8 cellular contexts compared by ENCODE assay signal in genomic region chr1:206469933-206470691, GRCh38. TPM values are rescaled to one million over a fixed set of nuclear protein-coding genes. Genes with fewer than 3 reads are reported as not detected.
DNase-seq lines count a peak whose midpoint lies in the region; ATAC-seq, FAIRE-seq and TF ChIP-seq lines count a peak whose summit lies in the region.

TSS of gene IKBKE (plus strand) at chr1:206470476. CDS start at chr1:206473228, 2,752 bp downstream.

- H2AFZ ChIP-seq in fibroblast of lung (ENCODE audit: low read length) = peak within 1 kb of the TSS; percentile 49

- peak within 1 kb of the TSS; percentile 21 for H3K27ac ChIP-seq in fibroblast of lung (ENCODE audit: insufficient read depth, low read length)
- peak within 1 kb of the TSS; percentile 78 for H3K27ac ChIP-seq in naive thymus-derived CD4-positive, alpha-beta T cell (ENCODE audit: low read depth, low read length)

- H4K20me1 ChIP-seq in fibroblast of lung (ENCODE audit: control insufficient read depth, extremely low read depth, insufficient read depth, low read length) = no peaks in the 10 kb centered on the region

- H3K9me3 Mint-ChIP-seq in activated T-cell treated with anti-CD3 and anti-CD28 coated beads, Interleukin-2, amount 50 U/mL, for 24 hours = no peaks in the 10 kb centered on the region
- peaks cover 0 to 4% (median 0%) of the 10 kb centered on the region in 11 donors for H3K9me3 Mint-ChIP-seq in naive thymus-derived CD4-positive, alpha-beta T cell

- peaks cover 23% of the 10 kb centered on the region for H3K4me1 ChIP-seq in fibroblast of lung (ENCODE audit: control insufficient read depth, extremely low read depth, insufficient read depth, low read length)
- H3K4me1 ChIP-seq in naive thymus-derived CD4-positive, alpha-beta T cell (ENCODE audit: control insufficient read depth in 2 of 2, insufficient read depth in 2 of 2, low read length in 2 of 2) = peaks cover 64 to 66% of the 10 kb centered on the region in 2 donors

- H3K9me3 ChIP-seq in fibroblast of lung (ENCODE audit: control insufficient read depth, insufficient read depth, low read depth, low read length) = no peaks in the 10 kb centered on the region
- no peaks in the 10 kb centered on the region for H3K9me3 ChIP-seq in naive thymus-derived CD4-positive, alpha-beta T cell (ENCODE audit: control insufficient read depth in 2 of 3, low read length in 3 of 3)

- H3K36me3 ChIP-seq in fibroblast of lung (ENCODE audit: control insufficient read depth, insufficient read depth, low read length) = peaks cover 8% of the 10 kb centered on the region
- peaks cover 0 to 31% (median 7%) of the 10 kb centered on the region in 3 experiments for H3K36me3 ChIP-seq in naive thymus-derived CD4-positive, alpha-beta T cell (ENCODE audit: control insufficient read depth in 2 of 3, insufficient read depth in 3 of 3, low read length in 3 of 3)

- H3K27me3 Mint-ChIP-seq in activated T-cell treated with anti-CD3 and anti-CD28 coated beads, Interleukin-2, amount 50 U/mL, for 24 hours = no peaks in the 10 kb centered on the region
- no peaks in the 10 kb centered on the region for H3K27me3 Mint-ChIP-seq in naive thymus-derived CD4-positive, alpha-beta T cell

- peak within 1 kb of the TSS; percentile 88 for H3K4me3 Mint-ChIP-seq in activated T-cell treated with anti-CD3 and anti-CD28 coated beads, Interleukin-2, amount 50 U/mL, for 24 hours
- H3K4me3 Mint-ChIP-seq in naive thymus-derived CD4-positive, alpha-beta T cell = peak within 1 kb of the TSS; percentile 88 to 95 (median 93)

- intact Hi-C loops in naive thymus-derived CD4-positive, alpha-beta T cell (cut with micrococcal nuclease) = loop anchor here (1.0 to 5.0 kb wide), 5 partner anchors 8 to 583 kb away; partner anchors contain the start of genes MAPKAPK2 (in 1 of the 2), PFKFB2 (in 1 of the 2) and RASSF5 (in 1 of the 2)

- peaks cover 34% of the 10 kb centered on the region for H3K36me3 Mint-ChIP-seq in activated T-cell treated with anti-CD3 and anti-CD28 coated beads, Interleukin-2, amount 50 U/mL, for 24 hours (ENCODE audit: low read depth)
- H3K36me3 Mint-ChIP-seq in naive thymus-derived CD4-positive, alpha-beta T cell = peaks cover 3 to 34% (median 6%) of the 10 kb centered on the region in 5 donors

- H3K4me1 Mint-ChIP-seq in activated T-cell treated with anti-CD3 and anti-CD28 coated beads, Interleukin-2, amount 50 U/mL, for 24 hours (ENCODE audit: low read depth) = peaks cover 91% of the 10 kb centered on the region
- H3K4me1 Mint-ChIP-seq in naive thymus-derived CD4-positive, alpha-beta T cell = peaks cover 55 to 86% (median 78%) of the 10 kb centered on the region in 7 donors

- peak; percentile 84 for DNase-seq in AG08396 (ENCODE audit: low spot score)
- DNase-seq in NOMO-1 (lab: John Stamatoyannopoulos, UW; ENCODE audit: unreplicated experiment in 2 of 2) = peak; percentile 74 to 94
- peak; percentile 70 for DNase-seq in activated T-cell treated with anti-CD3 and anti-CD28 coated beads, Interleukin-2, amount 50 U/mL, for 24 hours
- DNase-seq in fibroblast of lung (ENCODE audit: low read depth in 2 of 2) = peak; percentile 72 to 79
- peak in 8 of 9 donors; percentile 37 to 58 (median 44) for DNase-seq in naive thymus-derived CD4-positive, alpha-beta T cell
- peak; percentile 85 for DNase-seq in urothelium cell line (ENCODE audit: low spot score)

- peak within 1 kb of the TSS; percentile 77 to 93 (median 84) for H3K4me3 ChIP-seq in fibroblast of lung (replicated peaks in 1 of 4; ENCODE audit: control extremely low read depth in 1 of 4, insufficient read depth in 1 of 4, low read depth in 3 of 4, low read length in 4 of 4)
- peak within 1 kb of the TSS; percentile 98 for H3K4me3 ChIP-seq in naive thymus-derived CD4-positive, alpha-beta T cell (ENCODE audit: low read length)

- POLR2A ChIA-PET in naive thymus-derived CD4-positive, alpha-beta T cell (lab: Charles Lee) = interaction anchor here (0.6 to 2.7 kb wide), 16 partner anchors 8 to 452 kb away, joined by 3 to 10 read pairs (median 4); partner anchors contain the start of genes EIF2D and RASSF5

- peak within 1 kb of the TSS; percentile 77 for H3K4me2 ChIP-seq in fibroblast of lung (ENCODE audit: extremely low read depth, insufficient read depth, low read length)

- no peaks in the 10 kb centered on the region for H3K27me3 ChIP-seq in fibroblast of lung (ENCODE audit: control insufficient read depth, insufficient read depth, low read length)
- H3K27me3 ChIP-seq in naive thymus-derived CD4-positive, alpha-beta T cell (ENCODE audit: control insufficient read depth in 2 of 2, insufficient read depth in 2 of 2, low read length in 2 of 2) = no peaks in the 10 kb centered on the region

- peak; percentile 29 to 49 for TF ChIP-seq CTCF in fibroblast of lung (conservative IDR thresholded peaks at IDR 0.05 in 1 of 2, IDR thresholded peaks at IDR 0.05 in 1 of 2; ENCODE audit: low read depth in 1 of 2, low read length in 2 of 2)

- ATAC-seq in GM18502 (IDR thresholded peaks at IDR 0.05; ENCODE audit: poor library complexity, unreplicated experiment) (peak; percentile 61), HG02973 (IDR thresholded peaks at IDR 0.05; ENCODE audit: unreplicated experiment) (peak; percentile 35)
- ATAC-seq in naive thymus-derived CD4-positive, alpha-beta T cell = peak; percentile 74

- no peaks in the 10 kb centered on the region for H3K79me2 ChIP-seq in fibroblast of lung (ENCODE audit: control insufficient read depth, insufficient read depth, low read length)

- CTCF ChIA-PET in naive thymus-derived CD4-positive, alpha-beta T cell (lab: Charles Lee) = interaction anchor here (0.6 to 3.2 kb wide), 19 partner anchors 8 to 535 kb away, joined by 3 to 30 read pairs (median 4); partner anchors contain the start of gene RASSF5

- H3K27ac Mint-ChIP-seq in activated T-cell treated with anti-CD3 and anti-CD28 coated beads, Interleukin-2, amount 50 U/mL, for 24 hours = peak within 1 kb of the TSS; percentile 91
- peak within 1 kb of the TSS; percentile 75 to 97 (median 86) for H3K27ac Mint-ChIP-seq in naive thymus-derived CD4-positive, alpha-beta T cell

- FAIRE-seq in urothelium cell line (lab: Jason Lieb, UNC) = no peak

- H3K9ac ChIP-seq in fibroblast of lung (ENCODE audit: insufficient read depth, low read length) = peak within 1 kb of the TSS; percentile 76

RNA-seq across cellular contexts. Expression of gene IKBKE, which starts in this region (rescaled TPM):
- total RNA-seq in fibroblast of lung = 9.6 and 10.0 TPM in 2 replicates
- polyA plus RNA-seq in fibroblast of lung = 12.4 and 13.1 TPM in 2 replicates
- 14.2 and 16.1 TPM in 2 replicates for polyA plus RNA-seq in fibroblast of lung (2012)
- 12.0 and 30.6 TPM in 2 replicates for polyA minus RNA-seq in fibroblast of lung (ENCODE audit: low replicate concordance)
- 100 to 1,000 TPM in 1 of 5 experiments, 10 to 100 TPM in 4; 50.1 to 177 (median 79.1) TPM for total RNA-seq in naive thymus-derived CD4-positive, alpha-beta T cell
- polyA plus RNA-seq in naive thymus-derived CD4-positive, alpha-beta T cell = 10 to 100 TPM; 32.5 to 48.3 TPM

Comparison
In these comparisons a context has a peak if more than half of its experiments do, and no peak if none do; other contexts are left out.
1. Peak in every context shown above with its lines: DNase-seq, ATAC-seq, H3K4me3 ChIP-seq and H3K27ac ChIP-seq.